ENCODE assay signal across 20 cellular contexts in the genomic region with DNA sequence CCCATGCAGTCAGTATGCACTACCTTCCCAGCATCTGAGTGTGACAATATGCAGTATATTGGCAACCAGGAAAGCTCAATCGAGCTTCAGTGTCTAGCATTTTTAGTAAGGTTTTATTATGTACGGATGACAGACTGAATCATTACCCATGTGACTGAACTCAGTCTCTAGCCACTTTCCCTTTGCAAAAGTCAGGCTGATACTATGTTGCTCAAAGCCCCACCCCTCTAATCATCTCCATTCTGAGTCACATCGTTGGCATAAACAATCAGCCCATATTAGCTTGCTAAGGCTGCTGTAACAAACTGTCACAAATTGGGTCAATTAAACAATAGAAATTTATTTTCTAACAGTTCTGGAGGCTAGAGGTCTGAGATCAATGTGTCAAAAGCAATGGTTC. TPM values are rescaled to one million over a fixed set of nuclear protein-coding genes. Genes with fewer than 3 reads are reported as not detected.
"Had no signal": no experiment of that assay in that cellular context is flagged by ENCODE, and none has a peak within 500 bp of the region (broad histone marks: within the 10 kb centered on the region; RNA-seq: fewer than 3 reads in every experiment).

No MANE protein-coding gene starts in this region.

- DNase-seq: activated CD4-positive, alpha-beta T cell treated with anti-CD3 and anti-CD28 coated beads for 1 hour; activated CD4-positive, alpha-beta T cell treated with anti-CD3 and anti-CD28 coated beads, Interleukin-2, amount 50 U/mL, for 4 hours; activated gamma-delta T cell treated with Interleukin-2 at 50 U/mL for 16 hours; adrenal gland; effector CD4-positive, alpha-beta T cell; foreskin melanocyte; glutamatergic neuron; hypothalamus; midbrain; nucleus accumbens; posterior cingulate gyrus; stimulated activated naive B cell treated with anti-CD40 and anti-IgM and Interleukin-4, amounts not matched to agents 10 μg/mL and 1 μg/mL and 100 μg/mL, for 72 hours; upper lobe of left lung; WERI-Rb-1 had no signal

- ATAC-seq: activated naive CD4-positive, alpha-beta T cell treated with anti-CD3 and anti-CD28 coated beads, Interleukin-2, amount 50 U/mL, for 72 hours; left lobe of liver; stimulated activated naive B cell treated with anti-CD40 and anti-IgM and Interleukin-4, amounts not matched to agents 10 μg/mL and 1 μg/mL and 100 μg/mL, for 72 hours had no signal

RNA-seq across cellular contexts. Expression of gene SRD5A2, which starts 25.8 kb away (rescaled TPM):
- total RNA-seq: activated naive CD4-positive, alpha-beta T cell treated with anti-CD3 and anti-CD28 coated beads, Interleukin-2, amount 50 U/mL, for 72 hours; activated T-helper 1 cell treated with anti-CD3 and anti-CD28 coated beads, Interleukin-12 subunit alpha, Interleukin-12 subunit beta, Interleukin-2, Interleukin-4 antibody, amounts not matched to agents 30 ng/mL and 10 ng/mL and 1 ng/mL, durations not matched to agents 14 hours and 24 hours and 36 hours; astrocyte; T-helper 1 cell treated with Interleukin-12 subunit alpha and Interleukin-12 subunit beta and Interleukin-4 antibody, amounts not matched to agents 30 ng/mL and 1 ng/mL, for 36 hours; thoracic aorta had no signal
